ENCODE assay signal across 7 cellular contexts in genomic region chr3:108099679-108100428, GRCh38. TPM values are rescaled to one million over a fixed set of nuclear protein-coding genes. Genes with fewer than 3 reads are reported as not detected.
A peak's percentile ranks its signal among the peaks of the same experiment; 100 is the strongest.
DNase-seq lines count a peak whose midpoint lies in the region; ATAC-seq, FAIRE-seq and TF ChIP-seq lines count a peak whose summit lies in the region.

No MANE protein-coding gene starts in this region.

- no peak for TF ChIP-seq CTCF in HFFc6 (IDR thresholded peaks at IDR 0.05)

- ATAC-seq in GM18520 (IDR thresholded peaks at IDR 0.05; ENCODE audit: unreplicated experiment): peak; percentile 18

- peak overlapping the region; percentile 40; the same call in 1 of the 2 replicates for H3K27ac Mint-ChIP-seq in HFFc6

- DNase-seq in HFFc6 (no peak), NOMO-1 treated with DMSO at 0.1 percent for 48 hours (lab: John Stamatoyannopoulos, UW; ENCODE audit: unreplicated experiment) (peak; percentile 91), myocyte (ENCODE audit: low read depth) (peak; percentile 12), frontal cortex (ENCODE audit: low spot score in 2 of 2) (no peak), NCI-H2227 treated with DMSO at 0.1 percent for 48 hours (lab: John Stamatoyannopoulos, UW) (no peak)
- DNase-seq in activated CD8-positive, alpha-beta memory T cell treated with anti-CD3 and anti-CD28 coated beads for 24 hours: no peak

- no peak for FAIRE-seq in frontal cortex (lab: Jason Lieb, UNC)

- H3K9me3 Mint-ChIP-seq in HFFc6: no peaks in the 10 kb centered on the region

- no peak overlapping the region for H3K4me3 Mint-ChIP-seq in HFFc6

- peaks cover 36% of the 10 kb centered on the region for H3K4me1 Mint-ChIP-seq in HFFc6 (ENCODE audit: low read depth)

- no peaks in the 10 kb centered on the region for H3K36me3 Mint-ChIP-seq in HFFc6 (ENCODE audit: low read depth)

- H3K27me3 Mint-ChIP-seq in HFFc6 (ENCODE audit: insufficient read depth): no peaks in the 10 kb centered on the region; the same call in none of the 2 replicates

RNA-seq across cellular contexts. Expression of gene CD47, which starts 9.0 kb away (rescaled TPM):
- 10 to 100 TPM; 68.3 to 89.5 (median 77.1) TPM for total RNA-seq in HFFc6 (2021; fragmentation: NEBNext Ultra II Directional; extraction: Animal tissue kit (Norgen Biotek cat#: 25700))
- 58.7 and 74.2 TPM in 2 replicates for total RNA-seq in myocyte
- 29.4 TPM for polyA plus RNA-seq in myocyte (2012)
- total RNA-seq in frontal cortex: 444 TPM

Comparison
In these comparisons a context has a peak if more than half of its experiments do, and no peak if none do; other contexts are left out.
1. DNase-seq: peak in NOMO-1 treated with DMSO at 0.1 percent for 48 hours (single experiment) and myocyte (single experiment); none in HFFc6 (single experiment), activated CD8-positive, alpha-beta memory T cell treated with anti-CD3 and anti-CD28 coated beads for 24 hours (single experiment), frontal cortex (0 of 2) and NCI-H2227 treated with DMSO at 0.1 percent for 48 hours (single experiment).